In the genomic region with DNA sequence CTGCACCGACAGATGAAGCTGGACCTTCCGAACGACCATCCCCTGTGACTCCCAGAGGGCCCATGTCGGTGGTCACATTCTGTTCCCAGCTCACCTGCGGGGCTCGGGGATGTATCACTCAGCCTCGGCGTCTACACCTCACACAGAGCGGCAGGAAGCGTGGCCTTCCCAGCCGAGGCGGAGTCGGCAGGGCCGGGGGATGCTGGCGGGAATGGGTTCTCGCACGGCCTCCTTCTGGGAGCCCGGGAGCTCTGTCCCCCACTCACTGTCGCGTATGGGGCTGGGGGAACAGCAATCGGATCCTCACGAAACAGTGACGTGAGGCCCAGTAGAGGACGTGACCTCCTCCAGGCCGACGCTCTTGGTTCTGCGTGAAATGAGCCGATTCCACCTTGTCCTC, we compare ENCODE assay signal across 22 cellular contexts.
"Had no signal": no experiment of that assay in that cellular context is flagged by ENCODE, and none has a peak within 500 bp of the region (broad histone marks: within the 10 kb centered on the region; RNA-seq: fewer than 3 reads in every experiment).

No MANE protein-coding gene starts in this region.

- H3K27ac ChIP-seq: foreskin keratinocyte, tibial artery, WERI-Rb-1 had no signal

- H3K27ac Mint-ChIP-seq: activated CD4-positive, alpha-beta T cell treated with anti-CD3 and anti-CD28 coated beads, Interleukin-2, amount 10 ng/mL, durations not matched to agents 7 days and 5 days; activated CD8-positive, alpha-beta memory T cell treated with anti-CD3 and anti-CD28 coated beads, Interleukin-2, amount 10 ng/mL, durations not matched to agents 7 days and 5 days; activated CD8-positive, alpha-beta T cell treated with anti-CD3 and anti-CD28 coated beads for 36 hours; activated naive CD8-positive, alpha-beta T cell treated with anti-CD3 and anti-CD28 coated beads, Interleukin-2, amount 50 U/mL, for 24 hours; immature natural killer cell; memory B cell; nephron; progenitor cell of endocrine pancreas; stimulated activated naive CD8-positive, alpha-beta T cell treated with anti-CD3 and anti-CD28 coated beads, Interleukin-15, Interleukin-2, amounts not matched to agents 100 ng/mL and 50 ng/mL, for 24 hours had no signal

- H3K9me3 Mint-ChIP-seq: activated CD4-positive, alpha-beta T cell treated with anti-CD3 and anti-CD28 coated beads, Interleukin-2, amount 10 ng/mL, durations not matched to agents 7 days and 5 days; activated CD8-positive, alpha-beta T cell treated with anti-CD3 and anti-CD28 coated beads for 36 hours; activated naive CD8-positive, alpha-beta T cell treated with anti-CD3 and anti-CD28 coated beads, Interleukin-2, amount 50 U/mL, for 24 hours; immature natural killer cell; memory B cell; stimulated activated naive CD8-positive, alpha-beta T cell treated with anti-CD3 and anti-CD28 coated beads, Interleukin-15, Interleukin-2, amounts not matched to agents 100 ng/mL and 50 ng/mL, for 24 hours had no signal

- FAIRE-seq: endometrium, TTC549, urothelium cell line had no signal

- H3K36me3 ChIP-seq: WERI-Rb-1 had no signal

- DNase-seq: activated CD4-positive, alpha-beta T cell treated with anti-CD3 and anti-CD28 coated beads, Interleukin-2, amount 10 ng/mL, durations not matched to agents 7 days and 5 days; activated CD4-positive, CD25-positive, alpha-beta regulatory T cell treated with anti-CD3 and anti-CD28 coated beads, Interleukin-2, amount 50 U/mL, for 72 hours; activated CD8-positive, alpha-beta memory T cell treated with anti-CD3 and anti-CD28 coated beads, Interleukin-2, amount 10 ng/mL, durations not matched to agents 7 days and 5 days; activated CD8-positive, alpha-beta T cell treated with anti-CD3 and anti-CD28 coated beads for 36 hours; activated effector memory CD4-positive, alpha-beta T cell treated with anti-CD3 and anti-CD28 coated beads, Interleukin-2, amount 50 U/mL, for 16 hours; activated naive CD4-positive, alpha-beta T cell treated with anti-CD3 and anti-CD28 coated beads, Interleukin-2, amount 50 U/mL, for 16 hours; activated naive CD8-positive, alpha-beta T cell treated with anti-CD3 and anti-CD28 coated beads, Interleukin-2, amount 50 U/mL, for 24 hours; activated T-cell treated with anti-CD3 and anti-CD28 coated beads for 4 hours; foreskin keratinocyte; immature natural killer cell; spleen; stimulated activated CD4-positive, alpha-beta T cell treated with anti-CD3 and anti-CD28 coated beads, Interleukin-4, amount 100 ng/mL, for 4 hours; T-helper 1 cell; WERI-Rb-1 had no signal

- H3K36me3 Mint-ChIP-seq: activated CD8-positive, alpha-beta memory T cell treated with anti-CD3 and anti-CD28 coated beads, Interleukin-2, amount 10 ng/mL, durations not matched to agents 7 days and 5 days; memory B cell had no signal

- H3K4me3 ChIP-seq: spleen, tibial artery had no signal

- H3K27me3 ChIP-seq: foreskin keratinocyte, spleen, tibial artery had no signal

- H3K9me3 ChIP-seq: spleen, tibial artery had no signal

- ATAC-seq: activated CD8-positive, alpha-beta memory T cell treated with anti-CD3 and anti-CD28 coated beads, Interleukin-2, amount 10 ng/mL, durations not matched to agents 7 days and 5 days; activated CD8-positive, alpha-beta T cell treated with anti-CD3 and anti-CD28 coated beads for 36 hours; activated naive CD8-positive, alpha-beta T cell treated with anti-CD3 and anti-CD28 coated beads, Interleukin-2, amount 50 U/mL, for 24 hours; foreskin keratinocyte had no signal

- H3K4me3 Mint-ChIP-seq: activated CD4-positive, alpha-beta T cell treated with anti-CD3 and anti-CD28 coated beads, Interleukin-2, amount 10 ng/mL, durations not matched to agents 7 days and 5 days; activated CD8-positive, alpha-beta memory T cell treated with anti-CD3 and anti-CD28 coated beads, Interleukin-2, amount 10 ng/mL, durations not matched to agents 7 days and 5 days; activated CD8-positive, alpha-beta T cell treated with anti-CD3 and anti-CD28 coated beads for 36 hours; activated naive CD8-positive, alpha-beta T cell treated with anti-CD3 and anti-CD28 coated beads, Interleukin-2, amount 50 U/mL, for 24 hours; memory B cell; nephron; stimulated activated naive CD8-positive, alpha-beta T cell treated with anti-CD3 and anti-CD28 coated beads, Interleukin-15, Interleukin-2, amounts not matched to agents 100 ng/mL and 50 ng/mL, for 24 hours had no signal

- H3K27me3 Mint-ChIP-seq: activated CD4-positive, alpha-beta T cell treated with anti-CD3 and anti-CD28 coated beads, Interleukin-2, amount 10 ng/mL, durations not matched to agents 7 days and 5 days; activated CD8-positive, alpha-beta memory T cell treated with anti-CD3 and anti-CD28 coated beads, Interleukin-2, amount 10 ng/mL, durations not matched to agents 7 days and 5 days; activated CD8-positive, alpha-beta T cell treated with anti-CD3 and anti-CD28 coated beads for 36 hours; activated naive CD8-positive, alpha-beta T cell treated with anti-CD3 and anti-CD28 coated beads, Interleukin-2, amount 50 U/mL, for 24 hours; progenitor cell of endocrine pancreas had no signal

- H3K4me1 ChIP-seq: foreskin keratinocyte had no signal
